In genomic region chr2:220332886-220333285, GRCh38 we compare ENCODE assay signal across 28 cellular contexts.
"Had no signal": no experiment of that assay in that cellular context is flagged by ENCODE, and none has a peak within 500 bp of the region (broad histone marks: within the 10 kb centered on the region; RNA-seq: fewer than 3 reads in every experiment).

No MANE protein-coding gene starts in this region.

- DNase-seq: kidney; left colon; left lung; lower lobe of right lung; mesendoderm; naive B cell; natural killer cell; nephron progenitor cell; occipital lobe; psoas muscle; right lobe of liver; stimulated activated CD4-positive, alpha-beta T cell treated with anti-CD3 and anti-CD28 coated beads, Interleukin-1b, Interleukin-23, amount 100 ng/mL, for 48 hours; stimulated activated CD4-positive, alpha-beta T cell treated with anti-CD3 and anti-CD28 coated beads, Interleukin-2, amount 100 ng/mL, for 48 hours; stimulated activated CD4-positive, alpha-beta T cell treated with anti-CD3 and anti-CD28 coated beads, Interleukin-4, amount 100 ng/mL, for 4 hours; stimulated activated CD8-positive, alpha-beta memory T cell treated with anti-CD3 and anti-CD28 coated beads, Interleukin-4, amount 100 ng/mL, for 48 hours; stimulated activated naive CD4-positive, alpha-beta T cell treated with Interleukin-2 at 50 U/mL for 16 hours; stimulated activated naive CD8-positive, alpha-beta T cell treated with anti-CD3 and anti-CD28 coated beads, Interleukin-15, amount 100 ng/mL, for 72 hours; substantia nigra; uterus had no signal

- H3K36me3 Mint-ChIP-seq: naive B cell; neural progenitor cell; stimulated activated memory B cell treated with anti-CD40 and anti-IgM and Interleukin-4, amounts not matched to agents 10 μg/mL and 1 μg/mL and 100 μg/mL, for 72 hours; type B pancreatic cell had no signal

- H3K27me3 ChIP-seq: left lung, neural progenitor cell, neutrophil, right atrium auricular region, right lobe of liver, tibial nerve, uterus had no signal

- ATAC-seq: left colon; left lung; lower lobe of right lung; natural killer cell; psoas muscle; right lobe of liver; stimulated activated memory B cell treated with anti-CD40 and anti-IgM and Interleukin-4, amounts not matched to agents 10 μg/mL and 1 μg/mL and 100 μg/mL, for 72 hours; stimulated activated naive CD8-positive, alpha-beta T cell treated with anti-CD3 and anti-CD28 coated beads, Interleukin-15, amount 100 ng/mL, for 72 hours had no signal

- H3K4me1 Mint-ChIP-seq: naive B cell; natural killer cell; nephron progenitor cell; stimulated activated memory B cell treated with anti-CD40 and anti-IgM and Interleukin-4, amounts not matched to agents 10 μg/mL and 1 μg/mL and 100 μg/mL, for 72 hours; stimulated activated naive CD8-positive, alpha-beta T cell treated with anti-CD3 and anti-CD28 coated beads, Interleukin-15, amount 100 ng/mL, for 72 hours had no signal

- H3K36me3 ChIP-seq: left lung, lower lobe of right lung, neural progenitor cell, neutrophil, right atrium auricular region, right lobe of liver, tibial nerve, uterus had no signal

- H3K4me1 ChIP-seq: left lung, lower lobe of right lung, neural progenitor cell, parathyroid adenoma, psoas muscle, right atrium auricular region, right lobe of liver, tibial nerve, uterus had no signal

- H3K4me3 Mint-ChIP-seq: mesothelial cell of epicardium; naive B cell; natural killer cell; nephron progenitor cell; neural progenitor cell; stimulated activated memory B cell treated with anti-CD40 and anti-IgM and Interleukin-4, amounts not matched to agents 10 μg/mL and 1 μg/mL and 100 μg/mL, for 72 hours; stimulated activated naive CD8-positive, alpha-beta T cell treated with anti-CD3 and anti-CD28 coated beads, Interleukin-15, amount 100 ng/mL, for 72 hours; type B pancreatic cell had no signal

- H2AFZ ChIP-seq: neural progenitor cell, parathyroid adenoma had no signal

- H3K27ac Mint-ChIP-seq: naive B cell; natural killer cell; nephron progenitor cell; neural progenitor cell; stimulated activated memory B cell treated with anti-CD40 and anti-IgM and Interleukin-4, amounts not matched to agents 10 μg/mL and 1 μg/mL and 100 μg/mL, for 72 hours; stimulated activated naive CD8-positive, alpha-beta T cell treated with anti-CD3 and anti-CD28 coated beads, Interleukin-15, amount 100 ng/mL, for 72 hours; type B pancreatic cell had no signal

- H3K27ac ChIP-seq: left lung, lower lobe of right lung, neural progenitor cell, neutrophil, parathyroid adenoma, psoas muscle, right atrium auricular region, right lobe of liver, tibial nerve, uterus had no signal

- H3K9me3 ChIP-seq: right lobe of liver, uterus had no signal

- H3K27me3 Mint-ChIP-seq: naive B cell; stimulated activated memory B cell treated with anti-CD40 and anti-IgM and Interleukin-4, amounts not matched to agents 10 μg/mL and 1 μg/mL and 100 μg/mL, for 72 hours; stimulated activated naive CD8-positive, alpha-beta T cell treated with anti-CD3 and anti-CD28 coated beads, Interleukin-15, amount 100 ng/mL, for 72 hours; type B pancreatic cell had no signal

- H3K4me3 ChIP-seq: left lung, lower lobe of right lung, neural progenitor cell, psoas muscle, right atrium auricular region, right lobe of liver, smooth muscle cell, tibial nerve, uterus had no signal

- H3K4me2 ChIP-seq: neural progenitor cell, smooth muscle cell had no signal

- H3K79me2 ChIP-seq: parathyroid adenoma had no signal
